Comparison of ENCODE assay signal across 8 cellular contexts in genomic region chr7:22499888-22500689, GRCh38. TPM values are rescaled to one million over a fixed set of nuclear protein-coding genes. Genes with fewer than 3 reads are reported as not detected.
DNase-seq lines count a peak whose midpoint lies in the region; ATAC-seq and TF ChIP-seq lines count a peak whose summit lies in the region.
"Not testable (repeated sequence)": the region's sequence is repeated elsewhere in the genome, so short reads cannot be mapped to it uniquely, and the experiment has no call there.

Gene STEAP1B (minus strand): TSS chr7:22500188. CDS start chr7:22494855, 5,333 bp downstream.

- TF ChIP-seq CTCF in RWPE2 (IDR thresholded peaks at IDR 0.05; ENCODE audit: poor library complexity, severe bottlenecking), result peak; percentile 48
- TF ChIP-seq CTCF in foreskin keratinocyte (conservative IDR thresholded peaks at IDR 0.05), result peak; percentile 87
- peak; percentile 56 for TF ChIP-seq CTCF in nephron progenitor cell (IDR thresholded peaks at IDR 0.05)

- not testable (repeated sequence) for H3K36me3 ChIP-seq in HUES64 (ENCODE audit: insufficient read depth, low read length); RWPE2 (ENCODE audit: low read depth)

- H3K27me3 Mint-ChIP-seq in nephron progenitor cell (ENCODE audit: low read depth, poor library complexity), result peaks cover 31% of the 10 kb centered on the region

- DNase-seq in DMS153 treated with DMSO at 0.1 percent for 48 hours (lab: John Stamatoyannopoulos, UW; ENCODE audit: unreplicated experiment) (peak; percentile 86), RWPE2 (ENCODE audit: low spot score) (peak; percentile 81), foreskin keratinocyte (peak; percentile 30 to 55), nephron progenitor cell (peak; percentile 94)
- DNase-seq in activated gamma-delta T cell treated with anti-CD3 and anti-CD28 coated beads, Interleukin-2, amount 50 U/mL, for 16 hours (ENCODE audit: low read depth), result peak; percentile 67
- DNase-seq in stimulated activated CD8-positive, alpha-beta memory T cell treated with anti-CD3 and anti-CD28 coated beads, Interleukin-7, amount 100 ng/mL, for 4 hours (ENCODE audit: low read depth in 2 of 2), result peak; percentile 52 to 68

- peak within 1 kb of the TSS; percentile 55 for H3K4me3 ChIP-seq in HUES64 (ENCODE audit: low read length)
- peak within 1 kb of the TSS; percentile 24 for H3K4me3 ChIP-seq in RWPE2 (ENCODE audit: severe bottlenecking)

- H3K9ac ChIP-seq in HUES64 (ENCODE audit: low read depth, low read length), result peak within 1 kb of the TSS; percentile 50

- H3K4me1 Mint-ChIP-seq in nephron progenitor cell, result not testable (repeated sequence)

- not testable (repeated sequence) for H3K9me3 Mint-ChIP-seq in nephron progenitor cell

- H3K27ac ChIP-seq in HUES64 (ENCODE audit: low read depth, low read length); foreskin keratinocyte: not testable (repeated sequence)
- peak within 1 kb of the TSS; percentile 89 for H3K27ac ChIP-seq in RWPE2 (ENCODE audit: poor library complexity, severe bottlenecking)

- H3K27me3 ChIP-seq in HUES64 (ENCODE audit: insufficient read depth, low read length); RWPE2 (ENCODE audit: insufficient read depth, poor library complexity, severe bottlenecking); foreskin keratinocyte: not testable (repeated sequence)

- not testable (repeated sequence) for H3K36me3 Mint-ChIP-seq in nephron progenitor cell (ENCODE audit: low read depth)

- H3K4me3 Mint-ChIP-seq in nephron progenitor cell, result peak within 1 kb of the TSS; percentile 67

- H3K9me3 ChIP-seq in HUES64 (ENCODE audit: insufficient read depth, low read depth, low read length); RWPE2 (ENCODE audit: severe bottlenecking): not testable (repeated sequence)

- not testable (repeated sequence) for H3K27ac Mint-ChIP-seq in nephron progenitor cell

- ATAC-seq in GM21717 (IDR thresholded peaks at IDR 0.05; ENCODE audit: unreplicated experiment) (peak; percentile 94), RWPE2 (ENCODE audit: low read depth) (peak; percentile 84), foreskin keratinocyte (peak; percentile 86)

- not testable (repeated sequence) for H3K4me1 ChIP-seq in HUES64 (ENCODE audit: insufficient read depth, low read length); foreskin keratinocyte
- H3K4me1 ChIP-seq in RWPE2 (ENCODE audit: insufficient read depth, poor library complexity, severe bottlenecking), result peaks cover 15% of the 10 kb centered on the region

- 88% methylated on average over 53 of the region's 55 CpGs for WGBS in HUES64

RNA-seq across cellular contexts. Expression of gene STEAP1B, which starts in this region (rescaled TPM):
- polyA plus RNA-seq in HUES64 (2013, experiment 1 of 2), result 3.5 TPM
- polyA plus RNA-seq in HUES64 (2013, experiment 2 of 2), result 5.3 TPM
- 3.1 and 15.4 TPM in 2 replicates for total RNA-seq in foreskin keratinocyte
- 2.1 and 12.3 TPM in 2 replicates for polyA plus RNA-seq in foreskin keratinocyte

Comparison
In these comparisons a context has a peak if more than half of its experiments do, and no peak if none do; other contexts are left out.
1. DNase-seq: peak in every context shown above with its lines; median percentile 94 in nephron progenitor cell; 86 in DMS153 treated with DMSO at 0.1 percent for 48 hours; 81 in RWPE2; 67 in activated gamma-delta T cell treated with anti-CD3 and anti-CD28 coated beads, Interleukin-2, amount 50 U/mL, for 16 hours; 60 in stimulated activated CD8-positive, alpha-beta memory T cell treated with anti-CD3 and anti-CD28 coated beads, Interleukin-7, amount 100 ng/mL, for 4 hours; 42 in foreskin keratinocyte.